Comparison of ENCODE assay signal across 10 cellular contexts in genomic region chr22:27810566-27810965, GRCh38. TPM values are rescaled to one million over a fixed set of nuclear protein-coding genes. Genes with fewer than 3 reads are reported as not detected.
A peak's percentile ranks its signal among the peaks of the same experiment; 100 is the strongest.
DNase-seq lines count a peak whose midpoint lies in the region; ATAC-seq, FAIRE-seq and TF ChIP-seq lines count a peak whose summit lies in the region.
"Had no signal": no experiment of that assay in that cellular context is flagged by ENCODE, and none has a peak within 500 bp of the region (broad histone marks: within the 10 kb centered on the region; RNA-seq: fewer than 3 reads in every experiment).

No MANE protein-coding gene starts in this region.

- H2BK15ac ChIP-seq in IMR-90 (ENCODE audit: low read depth, low read length) = peak overlapping the region; percentile 46; the same call in 1 of the 3 replicates

- peak overlapping the region; percentile 81 for H2AK9ac ChIP-seq in IMR-90 (replicated peaks; ENCODE audit: low read depth, low read length, poor library complexity)

- no peak overlapping the region for H2AK5ac ChIP-seq in IMR-90 (ENCODE audit: low read depth, low read length)

- H3K79me1 ChIP-seq in IMR-90 (ENCODE audit: low read depth in 1 of 2, low read length in 2 of 2) = no peaks in the 10 kb centered on the region

- no peak overlapping the region for H2BK5ac ChIP-seq in IMR-90 (ENCODE audit: low read depth, low read length, poor library complexity, severe bottlenecking)

- H3K4me1 Mint-ChIP-seq in astrocyte (ENCODE audit: low read depth, unreplicated experiment) = peaks cover 18% of the 10 kb centered on the region

- BruUV-seq in IMR-90 (replicated peaks; lab: Mats Ljungman, UMichigan) = no TSS peak

- ATAC-seq in IMR-90 (ENCODE audit: low read depth) (peak; percentile 86), left colon (peak; percentile 50), HG02798 (IDR thresholded peaks at IDR 0.05; ENCODE audit: poor library complexity, unreplicated experiment) (no peak)

- H3K56ac ChIP-seq in IMR-90 (ENCODE audit: extremely low read depth, insufficient read depth, low read length) = no peak overlapping the region

- H3K9me3 ChIP-seq in IMR-90 (ENCODE audit: control insufficient read depth, insufficient read depth, low read length) (no peaks in the 10 kb centered on the region), astrocyte (ENCODE audit: insufficient read depth, low read depth, low read length) (no peaks in the 10 kb centered on the region)

- no peak overlapping the region for H3K4me3 Mint-ChIP-seq in astrocyte (ENCODE audit: unreplicated experiment)

- no peak overlapping the region for H3K27ac Mint-ChIP-seq in astrocyte (ENCODE audit: unreplicated experiment)

- no peak for FAIRE-seq in astrocyte (lab: Jason Lieb, UNC)
- FAIRE-seq: colon had no signal

- no peaks in the 10 kb centered on the region for H3K36me3 Mint-ChIP-seq in astrocyte (ENCODE audit: low read depth, unreplicated experiment)

- H3K9ac ChIP-seq in IMR-90 (ENCODE audit: low read depth, low read length) (no peak overlapping the region), astrocyte (ENCODE audit: low read length) (no peak overlapping the region)

- H4K20me1 ChIP-seq in IMR-90 (ENCODE audit: insufficient read depth, low read length) = no peaks in the 10 kb centered on the region
- H4K20me1 ChIP-seq in astrocyte (ENCODE audit: insufficient read depth, low read length) = no peaks in the 10 kb centered on the region

- H2AFZ ChIP-seq in IMR-90 (replicated peaks; ENCODE audit: low read length, poor library complexity) (peak overlapping the region; percentile 79), astrocyte (ENCODE audit: low read depth, low read length) (no peak overlapping the region)

- peak overlapping the region; percentile 45; the same call in 1 of the 2 replicates for H3K27ac ChIP-seq in IMR-90 (ENCODE audit: insufficient read depth, low read length)
- H3K27ac ChIP-seq in astrocyte (ENCODE audit: low read depth, low read length) = no peak overlapping the region

- POLR2A ChIA-PET in IMR-90 (lab: Charles Lee; ENCODE audit: unreplicated experiment) = no interaction called here

- TF ChIP-seq CTCF in IMR-90 (conservative IDR thresholded peaks at IDR 0.05; ENCODE audit: low read depth, low read length) = no peak
- TF ChIP-seq CTCF in astrocyte (IDR thresholded peaks at IDR 0.05; ENCODE audit: insufficient read depth, low read depth, low read length) = no peak
- no peak for TF ChIP-seq CTCF in GM13977 (IDR thresholded peaks at IDR 0.05; ENCODE audit: extremely low read depth, insufficient read depth, missing control alignments)

- H3K79me2 ChIP-seq in astrocyte (ENCODE audit: insufficient read depth, low read length) = no peaks in the 10 kb centered on the region

- H3K18ac ChIP-seq in IMR-90 (ENCODE audit: low read depth, low read length) = no peak overlapping the region; the same call in 1 of the 2 replicates

- no peak overlapping the region for H3K14ac ChIP-seq in IMR-90 (replicated peaks; ENCODE audit: low read depth, low read length)

- H4K5ac ChIP-seq in IMR-90 (ENCODE audit: low read depth, low read length) = peak overlapping the region; percentile 34

- H3K9me3 Mint-ChIP-seq in astrocyte (ENCODE audit: unreplicated experiment) = no peaks in the 10 kb centered on the region

- intact Hi-C loops in IMR-90 (cut with micrococcal nuclease) (no loop called here), left colon (cut with DNase I, micrococcal nuclease) (loop anchor here in 1 of 2 donors (10.0 kb wide), 1 partner anchor 396 kb away; no protein-coding TSS in a partner anchor)

- peak overlapping the region; percentile 48; the same call in 1 of the 2 replicates for H2BK20ac ChIP-seq in IMR-90 (ENCODE audit: low read depth, low read length)

- H3K27me3 ChIP-seq in IMR-90 (ENCODE audit: control insufficient read depth, insufficient read depth, low read length) (no peaks in the 10 kb centered on the region), astrocyte (ENCODE audit: insufficient read depth, low read length) (no peaks in the 10 kb centered on the region)

- no peak overlapping the region for H3K4me3 ChIP-seq in IMR-90 (ENCODE audit: insufficient read depth, low read depth, low read length)
- H3K4me3 ChIP-seq in astrocyte (ENCODE audit: insufficient read depth, low read depth, low read length) = no peak overlapping the region

- peaks cover 21% of the 10 kb centered on the region for H3K27me3 Mint-ChIP-seq in astrocyte (ENCODE audit: low read depth, unreplicated experiment)

- H4K8ac ChIP-seq in IMR-90 (ENCODE audit: low read depth in 2 of 2, low read length in 2 of 2) = peak overlapping the region; percentile 54 to 64; a peak in 2 of 4 replicates

- H4K91ac ChIP-seq in IMR-90 (ENCODE audit: insufficient read depth, low read depth, low read length) = peak overlapping the region; percentile 26; the same call in 1 of the 2 replicates

- 4% methylated on average over 5 of the region's 16 CpGs; no CpG with 5 or more reads in 1 of the 2 experiments for WGBS in IMR-90 (ENCODE audit: extremely low coverage in 2 of 2, insufficient read length in 1 of 2), 2 experiments

- in situ Hi-C loops in IMR-90 (cut with MboI; ENCODE audit: low sequenced_read_pairs) (loop anchor here (10.0 kb wide), 1 partner anchor 1056 kb away; no protein-coding TSS in a partner anchor), GM13977 (cut with MboI; ENCODE audit: low pct_unique_long_range_greater_than_20kb, low sequenced_read_pairs, unreplicated experiment) (no loop called here)

- TF ChIP-seq RAD21 in IMR-90 (IDR thresholded peaks at IDR 0.05; ENCODE audit: low read length) = no peak

- H3K4me2 ChIP-seq in IMR-90 (ENCODE audit: low read depth, low read length) (peak overlapping the region; percentile 18; the same call in 1 of the 2 replicates), astrocyte (ENCODE audit: low read length) (peak overlapping the region; percentile 57)

- H3K23ac ChIP-seq in IMR-90 (ENCODE audit: low read depth, low read length) = no peak overlapping the region

- CTCF ChIA-PET in IMR-90 (lab: Yijun Ruan, JAX) = no interaction called here

- H3K9me1 ChIP-seq in IMR-90 (ENCODE audit: insufficient read depth, low read length) = 0 out of 2 replicates have a peak, but pooled peaks cover 3% of the 10 kb centered on the region

- H3K4me1 ChIP-seq in IMR-90 (ENCODE audit: control insufficient read depth, insufficient read depth, low read length) (peaks cover 13% of the 10 kb centered on the region), astrocyte (ENCODE audit: insufficient read depth, low read length) (peaks cover 9% of the 10 kb centered on the region)

- H3K4ac ChIP-seq in IMR-90 (ENCODE audit: low read depth, low read length) = peak overlapping the region; percentile 45

- no peaks in the 10 kb centered on the region for H3K36me3 ChIP-seq in IMR-90 (ENCODE audit: control insufficient read depth, insufficient read depth, low read length)
- H3K36me3 ChIP-seq in astrocyte (ENCODE audit: insufficient read depth, low read length) = no peaks in the 10 kb centered on the region

- peak overlapping the region; percentile 65 for H2BK120ac ChIP-seq in IMR-90 (ENCODE audit: low read depth, low read length)

- dilution Hi-C loops in IMR-90 (cut with HindIII; ENCODE audit: low sequenced_read_pairs, unreplicated experiment) = no loop called here

- no peak for TF ChIP-seq POLR2A in IMR-90 (IDR thresholded peaks at IDR 0.05; ENCODE audit: low read depth, low read length)

- DNase-seq in IMR-90 (peak; percentile 68), astrocyte (ENCODE audit: low read depth) (peak; percentile 69), left colon (no peak), stromal cell of bone marrow (ENCODE audit: low read depth) (peak; percentile 66), NCI-H2227 (lab: John Stamatoyannopoulos, UW; ENCODE audit: unreplicated experiment) (no peak), GM13977 (ENCODE audit: low spot score) (no peak)
- no peak for DNase-seq in activated CD4-positive, alpha-beta T cell treated with anti-CD3 and anti-CD28 coated beads, Interleukin-2, amount 50 U/mL, for 4 hours
- DNase-seq: activated CD4-positive, alpha-beta T cell treated with anti-CD3 and anti-CD28 coated beads for 4 hours had no signal

TF ChIP-seq in IMR-90, 13 proteins besides CTCF, POLR2A, EP300 and RAD21:
- no peak for TF ChIP-seq ELK1 (IDR thresholded peaks at IDR 0.05; ENCODE audit: borderline replicate concordance, low read depth, low read length)
- TF ChIP-seq MAFK (IDR thresholded peaks at IDR 0.05; ENCODE audit: low read depth, low read length) = no peak
- no peak for TF ChIP-seq RFX5 (IDR thresholded peaks at IDR 0.05; ENCODE audit: low read depth, low read length)
- TF ChIP-seq CHD1 (IDR thresholded peaks at IDR 0.05; ENCODE audit: low read depth, low read length) = no peak
- TF ChIP-seq USF2 (IDR thresholded peaks at IDR 0.05; ENCODE audit: low read depth, low read length) = no peak
- TF ChIP-seq MAZ (IDR thresholded peaks at IDR 0.05; ENCODE audit: borderline replicate concordance, low read depth, low read length) = peak; percentile 67; the same call in 1 of the 2 replicates

RNA-seq across cellular contexts. Expression of gene MN1, which starts 9.0 kb away (rescaled TPM):
- total RNA-seq in IMR-90 (2012; rRNA removed) = 0.28 and 0.36 TPM in 2 replicates
- 1.3 and 1.9 TPM in 2 replicates for polyA plus RNA-seq in IMR-90 (2012; rRNA removed)
- polyA plus RNA-seq in IMR-90 (2012; cell fraction: cytosol; rRNA removed) = 0.51 and 3.8 TPM in 2 replicates
- polyA plus RNA-seq in IMR-90 (2012; cell fraction: nucleus; rRNA removed; ENCODE audit: low replicate concordance) = 1.5 and 2.2 TPM in 2 replicates
- total RNA-seq in astrocyte = 98.6 and 110 TPM in 2 replicates
- total RNA-seq in left colon = 1 to 10 TPM in 1 of 2 donors, under 1 TPM in 1; 0.92 to 2.3 TPM

Comparison
In these comparisons a context has a peak if more than half of its experiments do, and no peak if none do; other contexts are left out.
1. DNase-seq: peak in IMR-90 (single experiment), astrocyte (single experiment) and stromal cell of bone marrow (single experiment); none in left colon (0 of 2), activated CD4-positive, alpha-beta T cell treated with anti-CD3 and anti-CD28 coated beads, Interleukin-2, amount 50 U/mL, for 4 hours (0 of 2), NCI-H2227 (single experiment) and GM13977 (single experiment).
2. RNA of gene MN1, which starts 9.0 kb away (total RNA-seq): 98.6 to 110 TPM in astrocyte; 0.92 to 2.3 TPM in left colon and 0.28 to 0.36 TPM in IMR-90; every median in the first group is over 10 times any median in the second.